ENCODE assay signal across 1 cellular context in the genomic region with DNA sequence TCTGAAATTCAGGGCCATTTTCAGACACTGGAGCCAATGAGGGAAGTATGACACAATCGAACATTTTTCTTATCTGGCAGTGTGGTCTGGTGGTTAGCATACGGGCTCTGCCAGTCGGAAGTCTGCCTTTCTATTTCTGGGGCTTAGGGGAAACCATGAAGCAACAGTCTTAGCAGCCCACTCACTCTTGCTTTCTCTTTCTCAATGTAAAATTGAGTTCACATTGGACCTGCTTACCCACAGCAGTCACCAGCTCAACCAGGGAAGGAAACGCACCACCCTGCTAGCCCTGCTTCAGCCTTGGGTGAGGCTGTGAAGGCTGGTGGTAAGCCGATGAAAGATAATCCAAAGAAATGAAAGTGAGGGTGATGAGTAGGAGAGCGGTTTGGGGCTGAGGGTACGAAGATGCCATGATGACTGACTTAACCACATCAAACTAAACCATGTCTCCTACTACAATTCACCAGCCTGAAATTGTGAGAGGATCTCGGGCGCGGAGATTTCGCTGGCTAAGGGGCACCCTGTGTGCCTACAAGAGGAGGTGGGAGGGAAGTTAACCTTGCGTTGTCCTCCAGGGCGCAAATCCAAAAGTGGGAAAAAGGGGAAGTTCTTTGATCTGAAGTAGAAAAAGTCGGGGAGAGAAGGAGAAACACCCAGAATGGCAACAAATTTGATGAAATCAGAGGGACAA.
TF ChIP-seq lines count a peak whose summit lies in the region.

No MANE protein-coding gene starts in this region.

TF ChIP-seq in K562, 482 proteins besides CTCF, POLR2A, EP300 and RAD21 (continued from another document and continues in another):
- TF ChIP-seq, protein P1, sequence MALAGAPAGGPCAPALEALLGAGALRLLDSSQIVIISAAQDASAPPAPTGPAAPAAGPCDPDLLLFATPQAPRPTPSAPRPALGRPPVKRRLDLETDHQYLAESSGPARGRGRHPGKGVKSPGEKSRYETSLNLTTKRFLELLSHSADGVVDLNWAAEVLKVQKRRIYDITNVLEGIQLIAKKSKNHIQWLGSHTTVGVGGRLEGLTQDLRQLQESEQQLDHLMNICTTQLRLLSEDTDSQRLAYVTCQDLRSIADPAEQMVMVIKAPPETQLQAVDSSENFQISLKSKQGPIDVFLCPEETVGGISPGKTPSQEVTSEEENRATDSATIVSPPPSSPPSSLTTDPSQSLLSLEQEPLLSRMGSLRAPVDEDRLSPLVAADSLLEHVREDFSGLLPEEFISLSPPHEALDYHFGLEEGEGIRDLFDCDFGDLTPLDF (CRISPR knock-in tag; IDR thresholded peaks at IDR 0.05), result no peak
- TF ChIP-seq MECOM (CRISPR knock-in tag; IDR thresholded peaks at IDR 0.05) (no peak), NR2F6 (CRISPR knock-in tag; IDR thresholded peaks at IDR 0.05) (no peak), KLF10 (CRISPR knock-in tag; IDR thresholded peaks at IDR 0.05) (no peak), NR4A1 (CRISPR knock-in tag; IDR thresholded peaks at IDR 0.05) (0 out of 2 replicates have a peak, but pooled peaks have one; percentile 59), NR4A1 (tag; IDR thresholded peaks at IDR 0.05) (no peak; the same call in 1 of the 2 replicates), PHF21A (IDR thresholded peaks at IDR 0.05; ENCODE audit: borderline replicate concordance, low read depth) (no peak), JUND (IDR thresholded peaks at IDR 0.05; ENCODE audit: borderline replicate concordance, low read depth, low read length) (no peak), JUND (tag; IDR thresholded peaks at IDR 0.05; ENCODE audit: borderline replicate concordance, low read depth, low read length) (0 out of 3 replicates have a peak, but pooled peaks have one; percentile 7), GTF2F1 (IDR thresholded peaks at IDR 0.05; ENCODE audit: low read depth, low read length) (no peak), CEBPG (CRISPR knock-in tag; IDR thresholded peaks at IDR 0.05) (peak; percentile 63; the same call in 1 of the 2 replicates), CEBPG (tag; conservative IDR thresholded peaks at IDR 0.05 in 1 of 2, IDR thresholded peaks at IDR 0.05 in 1 of 2) (peak; percentile 76 to 84; a peak in 3 of 4 replicates), HIVEP1 (CRISPR knock-in tag; IDR thresholded peaks at IDR 0.05) (peak; percentile 67; the same call in 1 of the 2 replicates), SMAD3 (CRISPR knock-in tag; conservative IDR thresholded peaks at IDR 0.05) (0 out of 2 replicates have a peak, but pooled peaks have one; percentile 15), MAFK (IDR thresholded peaks at IDR 0.05; ENCODE audit: low read length) (no peak), ZNF347 (CRISPR knock-in tag; IDR thresholded peaks at IDR 0.05; ENCODE audit: low read depth) (no peak), L3MBTL2 (IDR thresholded peaks at IDR 0.05) (peak; percentile 17), CEBPB (tag; IDR thresholded peaks at IDR 0.05) (peak; percentile 81), SRSF3 (IDR thresholded peaks at IDR 0.05; ENCODE audit: insufficient read depth, low read length) (no peak), CHCHD3 (CRISPR knock-in tag; IDR thresholded peaks at IDR 0.05) (no peak), DMBX1 (CRISPR knock-in tag; IDR thresholded peaks at IDR 0.05; ENCODE audit: borderline replicate concordance) (peak; percentile 79), ARID2 (IDR thresholded peaks at IDR 0.05) (no peak), ZNF134 (CRISPR knock-in tag; conservative IDR thresholded peaks at IDR 0.05) (peak; percentile 19; the same call in 1 of the 2 replicates), TEAD2 (tag; IDR thresholded peaks at IDR 0.05) (no peak), ZNF121 (CRISPR knock-in tag; conservative IDR thresholded peaks at IDR 0.05) (no peak), SMARCE1 (IDR thresholded peaks at IDR 0.05) (peak; percentile 75; the same call in 1 of the 2 replicates), ZSCAN32 (CRISPR knock-in tag; IDR thresholded peaks at IDR 0.05) (no peak), RFX1 (IDR thresholded peaks at IDR 0.05) (no peak), E2F3 (CRISPR knock-in tag; IDR thresholded peaks at IDR 0.05) (0 out of 2 replicates have a peak, but pooled peaks have one; percentile 29), HDAC3 (IDR thresholded peaks at IDR 0.05; ENCODE audit: borderline replicate concordance, partially characterized antibody) (peak; percentile 9), DPF2 (IDR thresholded peaks at IDR 0.05) (peak; percentile 76), SMARCA5 (IDR thresholded peaks at IDR 0.05) (peak; percentile 50; the same call in 1 of the 2 replicates), ZEB2 (IDR thresholded peaks at IDR 0.05) (0 out of 2 replicates have a peak, but pooled peaks have one; percentile 41), TEAD4 (IDR thresholded peaks at IDR 0.05; ENCODE audit: low read length) (peak; percentile 26; the same call in 1 of the 2 replicates), TEAD4 (CRISPR knock-in tag; IDR thresholded peaks at IDR 0.05; ENCODE audit: borderline replicate concordance) (no peak), CTBP1 (IDR thresholded peaks at IDR 0.05; ENCODE audit: borderline replicate concordance) (peak; percentile 27; the same call in 1 of the 2 replicates), NRF1 (conservative IDR thresholded peaks at IDR 0.05 in 1 of 2, IDR thresholded peaks at IDR 0.05 in 1 of 2) (0 out of 4 replicates have a peak, but pooled peaks of 1 of the 2 experiments have one; percentile 13), ERF (CRISPR knock-in tag; IDR thresholded peaks at IDR 0.05) (0 out of 2 replicates have a peak, but pooled peaks have one; percentile 75), ETS2 (tag; IDR thresholded peaks at IDR 0.05; ENCODE audit: borderline replicate concordance, poor library complexity, severe bottlenecking) (no peak), ZNF583 (CRISPR knock-in tag; IDR thresholded peaks at IDR 0.05) (peak; percentile 81), NUFIP1 (IDR thresholded peaks at IDR 0.05; ENCODE audit: partially characterized antibody) (no peak), LEF1 (IDR thresholded peaks at IDR 0.05) (0 out of 2 replicates have a peak, but pooled peaks have one; percentile 81), GABPB2 (CRISPR knock-in tag; conservative IDR thresholded peaks at IDR 0.05) (0 out of 2 replicates have a peak, but pooled peaks have one; percentile 28), MEF2D (tag; conservative IDR thresholded peaks at IDR 0.05; ENCODE audit: low read depth) (peak; percentile 46; the same call in 1 of the 2 replicates), CCAR2 (IDR thresholded peaks at IDR 0.05; ENCODE audit: low read depth, low read length) (no peak), ZNF212 (CRISPR knock-in tag; IDR thresholded peaks at IDR 0.05) (0 out of 2 replicates have a peak, but pooled peaks have one; percentile 16), ASH1L (IDR thresholded peaks at IDR 0.05; ENCODE audit: borderline replicate concordance, low read depth, partially characterized antibody) (no peak), ZNF174 (CRISPR knock-in tag; IDR thresholded peaks at IDR 0.05) (no peak)
- TF ChIP-seq, protein P2, sequence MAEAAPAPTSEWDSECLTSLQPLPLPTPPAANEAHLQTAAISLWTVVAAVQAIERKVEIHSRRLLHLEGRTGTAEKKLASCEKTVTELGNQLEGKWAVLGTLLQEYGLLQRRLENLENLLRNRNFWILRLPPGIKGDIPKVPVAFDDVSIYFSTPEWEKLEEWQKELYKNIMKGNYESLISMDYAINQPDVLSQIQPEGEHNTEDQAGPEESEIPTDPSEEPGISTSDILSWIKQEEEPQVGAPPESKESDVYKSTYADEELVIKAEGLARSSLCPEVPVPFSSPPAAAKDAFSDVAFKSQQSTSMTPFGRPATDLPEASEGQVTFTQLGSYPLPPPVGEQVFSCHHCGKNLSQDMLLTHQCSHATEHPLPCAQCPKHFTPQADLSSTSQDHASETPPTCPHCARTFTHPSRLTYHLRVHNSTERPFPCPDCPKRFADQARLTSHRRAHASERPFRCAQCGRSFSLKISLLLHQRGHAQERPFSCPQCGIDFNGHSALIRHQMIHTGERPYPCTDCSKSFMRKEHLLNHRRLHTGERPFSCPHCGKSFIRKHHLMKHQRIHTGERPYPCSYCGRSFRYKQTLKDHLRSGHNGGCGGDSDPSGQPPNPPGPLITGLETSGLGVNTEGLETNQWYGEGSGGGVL (CRISPR knock-in tag; IDR thresholded peaks at IDR 0.05), result no peak
- TF ChIP-seq, protein P3, sequence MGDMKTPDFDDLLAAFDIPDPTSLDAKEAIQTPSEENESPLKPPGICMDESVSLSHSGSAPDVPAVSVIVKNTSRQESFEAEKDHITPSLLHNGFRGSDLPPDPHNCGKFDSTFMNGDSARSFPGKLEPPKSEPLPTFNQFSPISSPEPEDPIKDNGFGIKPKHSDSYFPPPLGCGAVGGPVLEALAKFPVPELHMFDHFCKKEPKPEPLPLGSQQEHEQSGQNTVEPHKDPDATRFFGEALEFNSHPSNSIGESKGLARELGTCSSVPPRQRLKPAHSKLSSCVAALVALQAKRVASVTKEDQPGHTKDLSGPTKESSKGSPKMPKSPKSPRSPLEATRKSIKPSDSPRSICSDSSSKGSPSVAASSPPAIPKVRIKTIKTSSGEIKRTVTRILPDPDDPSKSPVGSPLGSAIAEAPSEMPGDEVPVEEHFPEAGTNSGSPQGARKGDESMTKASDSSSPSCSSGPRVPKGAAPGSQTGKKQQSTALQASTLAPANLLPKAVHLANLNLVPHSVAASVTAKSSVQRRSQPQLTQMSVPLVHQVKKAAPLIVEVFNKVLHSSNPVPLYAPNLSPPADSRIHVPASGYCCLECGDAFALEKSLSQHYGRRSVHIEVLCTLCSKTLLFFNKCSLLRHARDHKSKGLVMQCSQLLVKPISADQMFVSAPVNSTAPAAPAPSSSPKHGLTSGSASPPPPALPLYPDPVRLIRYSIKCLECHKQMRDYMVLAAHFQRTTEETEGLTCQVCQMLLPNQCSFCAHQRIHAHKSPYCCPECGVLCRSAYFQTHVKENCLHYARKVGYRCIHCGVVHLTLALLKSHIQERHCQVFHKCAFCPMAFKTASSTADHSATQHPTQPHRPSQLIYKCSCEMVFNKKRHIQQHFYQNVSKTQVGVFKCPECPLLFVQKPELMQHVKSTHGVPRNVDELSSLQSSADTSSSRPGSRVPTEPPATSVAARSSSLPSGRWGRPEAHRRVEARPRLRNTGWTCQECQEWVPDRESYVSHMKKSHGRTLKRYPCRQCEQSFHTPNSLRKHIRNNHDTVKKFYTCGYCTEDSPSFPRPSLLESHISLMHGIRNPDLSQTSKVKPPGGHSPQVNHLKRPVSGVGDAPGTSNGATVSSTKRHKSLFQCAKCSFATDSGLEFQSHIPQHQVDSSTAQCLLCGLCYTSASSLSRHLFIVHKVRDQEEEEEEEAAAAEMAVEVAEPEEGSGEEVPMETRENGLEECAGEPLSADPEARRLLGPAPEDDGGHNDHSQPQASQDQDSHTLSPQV (IDR thresholded peaks at IDR 0.05), result peak; percentile 71
- TF ChIP-seq, protein P4, sequence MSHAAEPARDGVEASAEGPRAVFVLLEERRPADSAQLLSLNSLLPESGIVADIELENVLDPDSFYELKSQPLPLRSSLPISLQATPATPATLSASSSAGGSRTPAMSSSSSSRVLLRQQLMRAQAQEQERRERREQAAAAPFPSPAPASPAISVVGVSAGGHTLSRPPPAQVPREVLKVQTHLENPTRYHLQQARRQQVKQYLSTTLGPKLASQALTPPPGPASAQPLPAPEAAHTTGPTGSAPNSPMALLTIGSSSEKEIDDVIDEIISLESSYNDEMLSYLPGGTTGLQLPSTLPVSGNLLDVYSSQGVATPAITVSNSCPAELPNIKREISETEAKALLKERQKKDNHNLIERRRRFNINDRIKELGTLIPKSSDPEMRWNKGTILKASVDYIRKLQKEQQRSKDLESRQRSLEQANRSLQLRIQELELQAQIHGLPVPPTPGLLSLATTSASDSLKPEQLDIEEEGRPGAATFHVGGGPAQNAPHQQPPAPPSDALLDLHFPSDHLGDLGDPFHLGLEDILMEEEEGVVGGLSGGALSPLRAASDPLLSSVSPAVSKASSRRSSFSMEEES (CRISPR knock-in tag; IDR thresholded peaks at IDR 0.05), result no peak
- TF ChIP-seq, protein P5, sequence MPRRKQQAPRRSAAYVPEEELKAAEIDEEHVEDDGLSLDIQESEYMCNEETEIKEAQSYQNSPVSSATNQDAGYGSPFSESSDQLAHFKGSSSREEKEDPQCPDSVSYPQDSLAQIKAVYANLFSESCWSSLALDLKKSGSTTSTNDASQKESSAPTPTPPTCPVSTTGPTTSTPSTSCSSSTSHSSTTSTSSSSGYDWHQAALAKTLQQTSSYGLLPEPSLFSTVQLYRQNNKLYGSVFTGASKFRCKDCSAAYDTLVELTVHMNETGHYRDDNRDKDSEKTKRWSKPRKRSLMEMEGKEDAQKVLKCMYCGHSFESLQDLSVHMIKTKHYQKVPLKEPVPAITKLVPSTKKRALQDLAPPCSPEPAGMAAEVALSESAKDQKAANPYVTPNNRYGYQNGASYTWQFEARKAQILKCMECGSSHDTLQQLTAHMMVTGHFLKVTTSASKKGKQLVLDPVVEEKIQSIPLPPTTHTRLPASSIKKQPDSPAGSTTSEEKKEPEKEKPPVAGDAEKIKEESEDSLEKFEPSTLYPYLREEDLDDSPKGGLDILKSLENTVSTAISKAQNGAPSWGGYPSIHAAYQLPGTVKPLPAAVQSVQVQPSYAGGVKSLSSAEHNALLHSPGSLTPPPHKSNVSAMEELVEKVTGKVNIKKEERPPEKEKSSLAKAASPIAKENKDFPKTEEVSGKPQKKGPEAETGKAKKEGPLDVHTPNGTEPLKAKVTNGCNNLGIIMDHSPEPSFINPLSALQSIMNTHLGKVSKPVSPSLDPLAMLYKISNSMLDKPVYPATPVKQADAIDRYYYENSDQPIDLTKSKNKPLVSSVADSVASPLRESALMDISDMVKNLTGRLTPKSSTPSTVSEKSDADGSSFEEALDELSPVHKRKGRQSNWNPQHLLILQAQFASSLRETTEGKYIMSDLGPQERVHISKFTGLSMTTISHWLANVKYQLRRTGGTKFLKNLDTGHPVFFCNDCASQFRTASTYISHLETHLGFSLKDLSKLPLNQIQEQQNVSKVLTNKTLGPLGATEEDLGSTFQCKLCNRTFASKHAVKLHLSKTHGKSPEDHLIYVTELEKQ (CRISPR knock-in tag; IDR thresholded peaks at IDR 0.05), result peak; percentile 12; the same call in 1 of the 2 replicates
- TF ChIP-seq, protein P6, sequence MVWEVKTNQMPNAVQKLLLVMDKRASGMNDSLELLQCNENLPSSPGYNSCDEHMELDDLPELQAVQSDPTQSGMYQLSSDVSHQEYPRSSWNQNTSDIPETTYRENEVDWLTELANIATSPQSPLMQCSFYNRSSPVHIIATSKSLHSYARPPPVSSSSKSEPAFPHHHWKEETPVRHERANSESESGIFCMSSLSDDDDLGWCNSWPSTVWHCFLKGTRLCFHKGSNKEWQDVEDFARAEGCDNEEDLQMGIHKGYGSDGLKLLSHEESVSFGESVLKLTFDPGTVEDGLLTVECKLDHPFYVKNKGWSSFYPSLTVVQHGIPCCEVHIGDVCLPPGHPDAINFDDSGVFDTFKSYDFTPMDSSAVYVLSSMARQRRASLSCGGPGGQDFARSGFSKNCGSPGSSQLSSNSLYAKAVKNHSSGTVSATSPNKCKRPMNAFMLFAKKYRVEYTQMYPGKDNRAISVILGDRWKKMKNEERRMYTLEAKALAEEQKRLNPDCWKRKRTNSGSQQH (CRISPR knock-in tag; IDR thresholded peaks at IDR 0.05), result 0 out of 2 replicates have a peak, but pooled peaks have one; percentile 60
- TF ChIP-seq, protein P7, sequence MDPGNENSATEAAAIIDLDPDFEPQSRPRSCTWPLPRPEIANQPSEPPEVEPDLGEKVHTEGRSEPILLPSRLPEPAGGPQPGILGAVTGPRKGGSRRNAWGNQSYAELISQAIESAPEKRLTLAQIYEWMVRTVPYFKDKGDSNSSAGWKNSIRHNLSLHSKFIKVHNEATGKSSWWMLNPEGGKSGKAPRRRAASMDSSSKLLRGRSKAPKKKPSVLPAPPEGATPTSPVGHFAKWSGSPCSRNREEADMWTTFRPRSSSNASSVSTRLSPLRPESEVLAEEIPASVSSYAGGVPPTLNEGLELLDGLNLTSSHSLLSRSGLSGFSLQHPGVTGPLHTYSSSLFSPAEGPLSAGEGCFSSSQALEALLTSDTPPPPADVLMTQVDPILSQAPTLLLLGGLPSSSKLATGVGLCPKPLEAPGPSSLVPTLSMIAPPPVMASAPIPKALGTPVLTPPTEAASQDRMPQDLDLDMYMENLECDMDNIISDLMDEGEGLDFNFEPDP (CRISPR knock-in tag; IDR thresholded peaks at IDR 0.05), result 0 out of 2 replicates have a peak, but pooled peaks have one; percentile 31
